ENCODE assay signal across 8 cellular contexts in genomic region chr15:74036271-74037170, GRCh38. TPM values are rescaled to one million over a fixed set of nuclear protein-coding genes. Genes with fewer than 3 reads are reported as not detected.
A peak's percentile ranks its signal among the peaks of the same experiment; 100 is the strongest.
DNase-seq lines count a peak whose midpoint lies in the region; ATAC-seq, FAIRE-seq and TF ChIP-seq lines count a peak whose summit lies in the region.

No MANE protein-coding gene starts in this region.

- H3K4me3 ChIP-seq in LNCaP clone FGC (ENCODE audit: low read depth, low read length) (no peak overlapping the region), kidney (ENCODE audit: low read length in 2 of 2) (no peak overlapping the region), transverse colon (no peak overlapping the region)

- FAIRE-seq in kidney (lab: Jason Lieb, UNC), result no peak

- no peak for ATAC-seq in GM21717 (IDR thresholded peaks at IDR 0.05; ENCODE audit: unreplicated experiment)

- TF ChIP-seq CTCF in LNCaP clone FGC (IDR thresholded peaks at IDR 0.05; ENCODE audit: control insufficient read depth, extremely low read depth, insufficient read depth) (peak; percentile 77), kidney (IDR thresholded peaks at IDR 0.05; ENCODE audit: borderline replicate concordance, extremely low read depth, insufficient read depth) (peak; percentile 56), transverse colon (IDR thresholded peaks at IDR 0.05) (peak; percentile 48 to 57 (median 52))

- H3K4me1 ChIP-seq in kidney (ENCODE audit: control insufficient read depth in 1 of 2, insufficient read depth in 1 of 2, low read depth in 1 of 2, low read length in 2 of 2) (peaks cover 0 to 10% of the 10 kb centered on the region in 2 donors), transverse colon (peaks cover 2 to 21% (median 8%) of the 10 kb centered on the region in 4 donors)

- no peaks in the 10 kb centered on the region for H3K9me3 ChIP-seq in kidney (ENCODE audit: control insufficient read depth in 1 of 2, low read length in 2 of 2)
- H3K9me3 ChIP-seq in transverse colon, result no peaks in the 10 kb centered on the region

- peak; percentile 68 for DNase-seq in ELR (ENCODE audit: low read depth)
- peak; percentile 22 for DNase-seq in LNCaP clone FGC (ENCODE audit: low read depth)
- DNase-seq in astrocyte of the hippocampus (ENCODE audit: low read depth, low spot score), result peak; percentile 79
- DNase-seq in kidney, result no peak
- peak; percentile 64 for DNase-seq in transverse colon
- DNase-seq in OCI-M2 (lab: John Stamatoyannopoulos, UW; ENCODE audit: unreplicated experiment), result no peak
- no peak for DNase-seq in activated gamma-delta T cell (lab: John Stamatoyannopoulos, UW)

- H3K27ac ChIP-seq in kidney (ENCODE audit: low read depth in 2 of 2, low read length in 2 of 2) (no peak overlapping the region), transverse colon (peak overlapping the region in 1 of 4 donors; percentile 34)

- no peak for TF ChIP-seq EP300 in transverse colon (IDR thresholded peaks at IDR 0.05; ENCODE audit: low read depth)

- WGBS in transverse colon (ENCODE audit: low coverage in 1 of 2), 2 donors, result 78 to 83% methylated on average over 10 to 21 of the region's 21 CpGs

- H3K36me3 ChIP-seq in kidney (ENCODE audit: control insufficient read depth in 1 of 2, insufficient read depth in 2 of 2, low read length in 2 of 2) (peaks cover 21% of the 10 kb centered on the region in 2 donors), transverse colon (peaks cover 0 to 8% (median 0%) of the 10 kb centered on the region in 4 donors)

- in situ Hi-C loops in transverse colon (cut with MboI; ENCODE audit: low pct_ligation_motif_present in 1 of 4, low pct_unique_long_range_greater_than_20kb in 1 of 4, low sequenced_read_pairs in 3 of 4), result loop anchor here in 1 of 4 donors (10.0 kb wide), 1 partner anchor 52 kb away; no protein-coding TSS in a partner anchor

- no peaks in the 10 kb centered on the region for H3K27me3 ChIP-seq in transverse colon

- H3K9ac ChIP-seq in kidney (ENCODE audit: low read length in 2 of 2), result no peak overlapping the region

- intact Hi-C loops in kidney (cut with DNase I), result no loop called here
- intact Hi-C loops in transverse colon (cut with DNase I; ENCODE audit: low total_unique reads), result no loop called here

- TF ChIP-seq POLR2A in transverse colon (IDR thresholded peaks at IDR 0.05), result no peak

RNA-seq across cellular contexts. Expression of gene PML, which starts 42.0 kb away (rescaled TPM):
- 82.9 TPM for total RNA-seq in kidney
- polyA plus RNA-seq in kidney (ENCODE audit: insufficient read depth, low read depth, low replicate concordance), result 19.6 TPM
- total RNA-seq in transverse colon, result 100 to 1,000 TPM in 1 of 4 donors, 10 to 100 TPM in 3; 35.1 to 128 (median 70.0) TPM

RNA-seq across cellular contexts. Expression of gene STOML1, which starts 44.4 kb away (rescaled TPM):
- total RNA-seq in kidney, result 22.2 TPM
- polyA plus RNA-seq in kidney (ENCODE audit: insufficient read depth, low read depth, low replicate concordance), result 15.0 TPM
- total RNA-seq in transverse colon, result 10 to 100 TPM in 1 of 4 donors, 1 to 10 TPM in 2, under 1 TPM in 1; 0.75 to 14.6 (median 4.5) TPM

RNA-seq across cellular contexts. Expression of gene GOLGA6A, which starts 45.8 kb away (rescaled TPM):
- 0.06 TPM for total RNA-seq in kidney
- polyA plus RNA-seq in kidney (ENCODE audit: insufficient read depth, low read depth, low replicate concordance), result not detected
- not detected for total RNA-seq in transverse colon

Comparison
In these comparisons a context has a peak if more than half of its experiments do, and no peak if none do; other contexts are left out.
1. DNase-seq: peak in ELR (single experiment), LNCaP clone FGC (single experiment), astrocyte of the hippocampus (single experiment) and transverse colon (single experiment); none in kidney (single experiment), OCI-M2 (single experiment) and activated gamma-delta T cell (single experiment).
2. Peak in every context shown above with its lines, with median percentiles within 50 percentile points of each other: CTCF ChIP-seq.